ENCODE assay signal across 16 cellular contexts in genomic region chr14:54048311-54048710, GRCh38.
"Had no signal": no experiment of that assay in that cellular context is flagged by ENCODE, and none has a peak within 500 bp of the region (broad histone marks: within the 10 kb centered on the region; RNA-seq: fewer than 3 reads in every experiment).

No MANE protein-coding gene starts in this region.

- H2AFZ ChIP-seq: neural progenitor cell had no signal

- ATAC-seq: activated CD4-positive, CD25-positive, alpha-beta regulatory T cell treated with anti-CD3 and anti-CD28 coated beads, Interleukin-2, amount 50 U/mL, for 24 hours; activated naive CD8-positive, alpha-beta T cell treated with anti-CD3 and anti-CD28 coated beads, Interleukin-2, amount 50 U/mL, for 24 hours; stimulated activated naive CD8-positive, alpha-beta T cell treated with anti-CD3 and anti-CD28 coated beads, Interleukin-15, amount 100 ng/mL, for 72 hours had no signal

- H3K9ac ChIP-seq: neural progenitor cell had no signal

- H3K36me3 ChIP-seq: ascending aorta, breast epithelium, neural progenitor cell, sigmoid colon, spleen had no signal

- H3K27ac ChIP-seq: ascending aorta, breast epithelium, epithelial cell of prostate, neural progenitor cell, sigmoid colon, spleen had no signal

- H3K4me2 ChIP-seq: neural progenitor cell had no signal

- H3K4me1 ChIP-seq: ascending aorta, breast epithelium, neural progenitor cell, sigmoid colon, spleen had no signal

- DNase-seq: activated CD4-positive, alpha-beta T cell treated with anti-CD3 and anti-CD28 coated beads, Interleukin-2, amount 50 U/mL, for 1 hour; activated CD8-positive, alpha-beta memory T cell treated with anti-CD3 and anti-CD28 coated beads for 24 hours; activated naive CD4-positive, alpha-beta T cell; activated naive CD8-positive, alpha-beta T cell treated with anti-CD3 and anti-CD28 coated beads, Interleukin-2, amount 50 U/mL, for 24 hours; cerebellar nuclear complex; dermis blood vessel endothelial cell; foreskin melanocyte; immature natural killer cell; sigmoid colon; spleen; stimulated activated naive CD8-positive, alpha-beta T cell treated with anti-CD3 and anti-CD28 coated beads, Interleukin-15, amount 100 ng/mL, for 72 hours had no signal

- H3K9me3 ChIP-seq: ascending aorta, breast epithelium, sigmoid colon, spleen had no signal

- H3K27me3 ChIP-seq: ascending aorta, breast epithelium, neural progenitor cell, sigmoid colon, spleen had no signal

- H3K4me3 ChIP-seq: ascending aorta, breast epithelium, neural progenitor cell, sigmoid colon, spleen had no signal
